22 cellular contexts compared by ENCODE assay signal in the genomic region with DNA sequence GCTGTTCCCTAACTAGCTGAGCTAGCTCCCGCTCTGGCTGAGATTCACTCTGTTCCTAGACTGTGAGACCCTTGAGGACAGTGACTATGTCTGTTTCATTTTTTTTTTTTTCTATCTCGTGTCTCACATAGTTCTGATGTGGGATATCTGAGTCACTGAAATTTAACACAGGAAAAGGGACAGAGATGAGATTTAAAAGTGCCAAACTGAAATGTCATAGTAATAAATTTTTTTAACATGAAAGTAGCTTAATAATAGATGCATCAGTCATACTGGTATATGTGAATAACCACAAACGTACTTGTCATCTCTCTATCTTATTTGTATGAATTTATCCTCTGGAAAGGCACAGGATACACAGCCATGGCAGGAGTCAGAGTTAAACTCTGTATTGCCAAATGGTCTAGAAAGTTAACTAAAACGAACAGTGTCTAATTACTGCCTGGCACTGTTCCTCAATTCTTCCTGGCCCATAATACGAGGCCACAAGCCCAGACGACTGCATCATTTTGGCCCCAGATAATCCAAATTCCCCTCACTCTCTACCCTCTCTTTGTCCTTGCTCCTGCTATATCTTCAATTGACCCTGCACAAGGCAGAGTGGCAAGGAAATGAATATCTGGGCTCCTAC.
A peak's percentile ranks its signal among the peaks of the same experiment; 100 is the strongest.
DNase-seq lines count a peak whose midpoint lies in the region; ATAC-seq and TF ChIP-seq lines count a peak whose summit lies in the region.
"Had no signal": no experiment of that assay in that cellular context is flagged by ENCODE, and none has a peak within 500 bp of the region (broad histone marks: within the 10 kb centered on the region; RNA-seq: fewer than 3 reads in every experiment).

No MANE protein-coding gene starts in this region.

- H3K4me3 Mint-ChIP-seq in nephron progenitor cell: no peak overlapping the region
- H3K4me3 Mint-ChIP-seq: activated CD4-positive, alpha-beta memory T cell treated with anti-CD3 and anti-CD28 coated beads for 36 hours; brain; neural crest cell; T-helper 17 cell had no signal

- H3K4me1 ChIP-seq in BE2C: peaks cover 7% of the 10 kb centered on the region
- H3K4me1 ChIP-seq: colonic mucosa, gastrocnemius medialis, testis had no signal

- no peaks in the 10 kb centered on the region for H3K36me3 ChIP-seq in BE2C
- H3K36me3 ChIP-seq: colonic mucosa, gastrocnemius medialis had no signal

- H3K4me3 ChIP-seq in BE2C (ENCODE audit: low read depth, low read length) (no peak overlapping the region), astrocyte of the cerebellum (ENCODE audit: low read depth, low read length) (no peak overlapping the region), coronary artery (no peak overlapping the region)
- H3K4me3 ChIP-seq: colonic mucosa, gastrocnemius medialis, testis had no signal

- peak overlapping the region; percentile 36 for H3K27ac Mint-ChIP-seq in nephron progenitor cell
- H3K27ac Mint-ChIP-seq: activated CD4-positive, alpha-beta memory T cell treated with anti-CD3 and anti-CD28 coated beads for 36 hours; activated naive CD4-positive, alpha-beta T cell treated with anti-CD3 and anti-CD28 coated beads, Interleukin-2, amount 50 U/mL, for 72 hours; brain; T-helper 17 cell had no signal

- H3K27me3 ChIP-seq in BE2C: no peaks in the 10 kb centered on the region
- H3K27me3 ChIP-seq: colonic mucosa, gastrocnemius medialis, testis had no signal

- ATAC-seq in GM21526 (IDR thresholded peaks at IDR 0.05; ENCODE audit: low FRiP score, unreplicated experiment): no peak
- ATAC-seq: T-helper 17 cell had no signal

- H3K36me3 Mint-ChIP-seq in nephron progenitor cell (ENCODE audit: low read depth): peaks cover 26% of the 10 kb centered on the region
- H3K36me3 Mint-ChIP-seq: activated CD4-positive, alpha-beta memory T cell treated with anti-CD3 and anti-CD28 coated beads for 36 hours; activated naive CD4-positive, alpha-beta T cell treated with anti-CD3 and anti-CD28 coated beads, Interleukin-2, amount 50 U/mL, for 72 hours; brain had no signal

- DNase-seq in BE2C (peak; percentile 17), LHCN-M2 (ENCODE audit: low read depth) (peak; percentile 77), astrocyte of the cerebellum (ENCODE audit: low read depth) (peak; percentile 9), nephron progenitor cell (no peak), midbrain (lab: John Stamatoyannopoulos, UW) (no peak), NCI-H2107 (lab: John Stamatoyannopoulos, UW) (no peak), coronary artery (ENCODE audit: low spot score) (no peak)
- DNase-seq: activated CD4-positive, alpha-beta memory T cell treated with anti-CD3 and anti-CD28 coated beads for 36 hours; activated T-cell treated with anti-CD3 and anti-CD28 coated beads, Interleukin-2, amount 50 U/mL, for 1 hour; colonic mucosa; gastrocnemius medialis; mesendoderm; NCI-H1092 treated with DMSO at 0.1 percent for 48 hours; NCI-H69; stimulated activated CD4-positive, alpha-beta T cell treated with anti-CD3 and anti-CD28 coated beads, Interleukin-15, amount 100 ng/mL, for 24 hours; T-helper 17 cell; testis had no signal

- H3K4me1 Mint-ChIP-seq in nephron progenitor cell: peaks cover 53% of the 10 kb centered on the region
- H3K4me1 Mint-ChIP-seq: brain, neural crest cell, T-helper 17 cell had no signal

- no peaks in the 10 kb centered on the region for H3K9me3 Mint-ChIP-seq in nephron progenitor cell
- H3K9me3 Mint-ChIP-seq: activated CD4-positive, alpha-beta memory T cell treated with anti-CD3 and anti-CD28 coated beads for 36 hours; activated naive CD4-positive, alpha-beta T cell treated with anti-CD3 and anti-CD28 coated beads, Interleukin-2, amount 50 U/mL, for 72 hours; brain; neural crest cell had no signal

- H3K9me3 ChIP-seq in BE2C: no peaks in the 10 kb centered on the region
- H3K9me3 ChIP-seq: colonic mucosa, gastrocnemius medialis, testis had no signal

- TF ChIP-seq CTCF in BE2C (IDR thresholded peaks at IDR 0.05; ENCODE audit: low read depth, low read length) (no peak), astrocyte of the cerebellum (IDR thresholded peaks at IDR 0.05; ENCODE audit: low read depth, low read length, missing control alignments) (no peak), nephron progenitor cell (IDR thresholded peaks at IDR 0.05) (no peak), coronary artery (IDR thresholded peaks at IDR 0.05) (no peak)

- no peaks in the 10 kb centered on the region for H3K27me3 Mint-ChIP-seq in nephron progenitor cell (ENCODE audit: low read depth, poor library complexity)
- H3K27me3 Mint-ChIP-seq: brain had no signal

- no peak overlapping the region for H3K27ac ChIP-seq in coronary artery
- H3K27ac ChIP-seq: colonic mucosa, gastrocnemius medialis, KMS-11, testis had no signal

- in situ Hi-C loops in astrocyte of the cerebellum (cut with HindIII; ENCODE audit: low sequenced_read_pairs): no loop called here

Comparison
In these comparisons a context has a peak if more than half of its experiments do, and no peak if none do; other contexts are left out.
1. DNase-seq: peak in BE2C (single experiment), LHCN-M2 (single experiment) and astrocyte of the cerebellum (single experiment); none in nephron progenitor cell (single experiment), midbrain (single experiment), NCI-H2107 (single experiment) and coronary artery (single experiment).